Comparison of ENCODE assay signal across 8 cellular contexts in the genomic region with DNA sequence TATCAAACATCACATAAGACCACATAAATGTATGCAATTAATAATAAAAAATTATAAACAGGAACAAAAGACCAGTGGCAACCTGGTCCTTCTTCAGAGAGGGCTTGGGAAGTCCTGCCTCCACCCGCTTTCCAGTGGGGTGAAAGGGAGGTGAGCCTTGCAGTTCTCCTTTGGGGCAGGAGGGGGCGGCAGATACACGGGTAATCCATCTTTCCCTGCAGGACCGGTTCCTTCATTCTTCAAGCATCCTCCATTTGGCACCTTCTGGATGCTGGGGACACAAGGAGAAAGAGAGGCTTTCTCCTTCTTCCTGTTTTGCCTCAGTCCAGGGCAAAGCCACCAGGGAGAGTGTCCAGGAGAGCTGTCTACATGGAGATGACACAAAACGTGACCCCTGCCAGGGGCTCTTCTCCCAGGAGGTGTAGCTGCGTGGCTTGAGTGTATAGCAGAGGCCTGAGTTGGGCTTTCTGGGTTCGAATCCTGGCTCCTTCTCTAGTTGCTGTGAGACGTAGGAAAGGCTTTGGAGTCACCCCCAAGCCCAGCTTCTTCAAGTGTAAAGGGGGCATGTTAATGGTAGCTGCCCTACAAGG. TPM values are rescaled to one million over a fixed set of nuclear protein-coding genes. Genes with fewer than 3 reads are reported as not detected.
DNase-seq lines count a peak whose midpoint lies in the region; ATAC-seq and TF ChIP-seq lines count a peak whose summit lies in the region.

No MANE protein-coding gene starts in this region.

- no peak overlapping the region for H3K4me3 ChIP-seq in MM.1S (ENCODE audit: low read length)
- no peak overlapping the region for H3K4me3 ChIP-seq in heart left ventricle
- no peak overlapping the region for H3K4me3 ChIP-seq in psoas muscle

- H4K20me1 ChIP-seq in MM.1S (ENCODE audit: insufficient read depth, low read length) = no peaks in the 10 kb centered on the region

- no peak overlapping the region for H3K9ac ChIP-seq in MM.1S (ENCODE audit: low read length)

- no peak overlapping the region for H2AFZ ChIP-seq in MM.1S (ENCODE audit: low read length)

- H3K4me1 ChIP-seq in MM.1S (ENCODE audit: low read length) (no peaks in the 10 kb centered on the region), heart left ventricle (no peaks in the 10 kb centered on the region), psoas muscle (no peaks in the 10 kb centered on the region)

- no peaks in the 10 kb centered on the region for H3K36me3 ChIP-seq in MM.1S (replicated peaks; ENCODE audit: insufficient read depth, low read length)
- H3K36me3 ChIP-seq in heart left ventricle = no peaks in the 10 kb centered on the region
- no peaks in the 10 kb centered on the region for H3K36me3 ChIP-seq in psoas muscle (ENCODE audit: insufficient read depth in 1 of 2, low read depth in 1 of 2)

- H3K27me3 ChIP-seq in MM.1S (replicated peaks; ENCODE audit: insufficient read depth, low read length) (no peaks in the 10 kb centered on the region), heart left ventricle (no peaks in the 10 kb centered on the region), psoas muscle (ENCODE audit: insufficient read depth in 3 of 3, low read length in 2 of 3) (no peaks in the 10 kb centered on the region)

- intact Hi-C loops in heart left ventricle (cut with DNase I) = loop anchor here (1.0 to 10.0 kb wide), 13 partner anchors 101 to 1339 kb away; a partner anchor contains a TSS
- intact Hi-C loops in psoas muscle (cut with DNase I) = loop anchor here in 1 of 2 donors (5.0 kb wide), 1 partner anchor 1011 kb away; no protein-coding TSS in a partner anchor

- H3K9me3 ChIP-seq in MM.1S (replicated peaks; ENCODE audit: insufficient read depth, low read length) = no peaks in the 10 kb centered on the region
- H3K9me3 ChIP-seq in heart left ventricle = peaks cover 0 to 9% (median 0%) of the 10 kb centered on the region in 12 donors
- H3K9me3 ChIP-seq in psoas muscle = no peaks in the 10 kb centered on the region

- H3K27ac ChIP-seq in MM.1S (ENCODE audit: low read length) (no peak overlapping the region), heart left ventricle (no peak overlapping the region), psoas muscle (no peak overlapping the region)

- H3F3A ChIP-seq in MM.1S (ENCODE audit: insufficient read depth, low read length) = no peaks in the 10 kb centered on the region

- no peak for TF ChIP-seq POLR2A in heart left ventricle (IDR thresholded peaks at IDR 0.05)

- WGBS in heart left ventricle, 4 donors = 34 to 43% (median 37%) methylated on average over 8 of the region's 8 CpGs
- WGBS in psoas muscle, 3 donors = 35 to 40% (median 35%) methylated on average over 8 of the region's 8 CpGs

- peak; percentile 86 for TF ChIP-seq CTCF in MM.1S (IDR thresholded peaks at IDR 0.05; ENCODE audit: low read length)
- peak; percentile 84 to 95 (median 90) for TF ChIP-seq CTCF in heart left ventricle (IDR thresholded peaks at IDR 0.05)
- peak; percentile 94 for TF ChIP-seq CTCF in psoas muscle (IDR thresholded peaks at IDR 0.05)

- H3K79me2 ChIP-seq in MM.1S (ENCODE audit: low read length) = no peaks in the 10 kb centered on the region

- no peak overlapping the region for H3K4me2 ChIP-seq in MM.1S (ENCODE audit: low read depth, low read length)

- H3K9me2 ChIP-seq in MM.1S (replicated peaks; ENCODE audit: insufficient read depth, low read length) = no peaks in the 10 kb centered on the region

- peak; percentile 49 to 86 (median 75) for ATAC-seq in heart left ventricle
- peak; percentile 86 to 94 (median 90) for ATAC-seq in psoas muscle
- ATAC-seq in GM19467 (IDR thresholded peaks at IDR 0.05; ENCODE audit: unreplicated experiment) = no peak
- ATAC-seq in GM19023 (IDR thresholded peaks at IDR 0.05; ENCODE audit: unreplicated experiment) = no peak

- DNase-seq in ELF-1 (ENCODE audit: low read depth, low spot score) (peak; percentile 89), MM.1S (peak; percentile 59), SW 1271 (lab: John Stamatoyannopoulos, UW) (peak; percentile 40 to 78), heart left ventricle (peak; percentile 66 to 82 (median 69)), psoas muscle (peak; percentile 74 to 87)
- peak; percentile 46 for DNase-seq in activated naive CD8-positive, alpha-beta T cell treated with anti-CD3 and anti-CD28 coated beads, Interleukin-2, amount 50 U/mL, for 16 hours (ENCODE audit: low read depth, low spot score)

RNA-seq across cellular contexts. Expression of a gene that starts 23.2 kb away (rescaled TPM):
- total RNA-seq in heart left ventricle = 1,000 to 10,000 TPM in 7 of 9 donors, 100 to 1,000 TPM in 2; 487 to 1,482 (median 1,221) TPM
- 1,000 to 10,000 TPM; 1,397 to 1,852 TPM for polyA plus RNA-seq in heart left ventricle
- 1,000 to 10,000 TPM; 1,471 to 2,300 (median 1,863) TPM for total RNA-seq in psoas muscle
- 1,000 to 10,000 TPM; 1,956 to 2,538 (median 2,265) TPM for polyA plus RNA-seq in psoas muscle

Comparison
In these comparisons a context has a peak if more than half of its experiments do, and no peak if none do; other contexts are left out.
1. ATAC-seq: peak in heart left ventricle (4 of 4) and psoas muscle (4 of 4); none in GM19467 (single experiment) and GM19023 (single experiment).
2. Peak in every context shown above with its lines, with median percentiles within 50 percentile points of each other: DNase-seq and CTCF ChIP-seq.